9 cellular contexts compared by ENCODE assay signal in the genomic region with DNA sequence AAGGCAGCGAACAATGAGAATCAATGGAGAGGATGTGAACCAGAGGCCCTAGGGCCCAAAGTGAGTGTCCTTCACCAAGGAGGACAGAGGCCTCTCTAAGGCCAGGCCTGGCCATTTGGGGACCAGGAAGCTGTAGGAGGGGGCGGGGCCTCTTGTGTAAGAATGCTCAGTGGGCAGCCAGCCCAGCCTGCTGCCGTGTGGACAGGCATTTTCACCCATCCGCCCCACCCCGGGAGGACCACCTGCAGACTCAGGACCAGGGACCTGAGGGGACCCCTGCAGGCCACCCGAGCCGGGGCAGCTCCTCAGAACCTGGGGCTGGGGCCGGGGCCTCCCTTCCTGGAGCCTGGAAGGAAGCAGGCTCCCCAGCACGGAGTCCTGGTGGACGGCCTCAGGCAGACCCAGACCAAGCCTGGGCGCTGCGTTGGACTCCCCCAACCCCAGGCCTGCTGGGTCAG. TPM values are rescaled to one million over a fixed set of nuclear protein-coding genes. Genes with fewer than 3 reads are reported as not detected.
DNase-seq lines count a peak whose midpoint lies in the region; ATAC-seq, FAIRE-seq and TF ChIP-seq lines count a peak whose summit lies in the region.
"Had no signal": no experiment of that assay in that cellular context is flagged by ENCODE, and none has a peak within 500 bp of the region (broad histone marks: within the 10 kb centered on the region; RNA-seq: fewer than 3 reads in every experiment).

No MANE protein-coding gene starts in this region.

- H3K27me3 ChIP-seq in smooth muscle cell (ENCODE audit: low read depth): no peaks in the 10 kb centered on the region

- FAIRE-seq in H54 (lab: Jason Lieb, UNC): no peak

- no peaks in the 10 kb centered on the region for H3K9me3 Mint-ChIP-seq in activated B cell treated with CpG ODN at 0.5 μM for 24 hours

- POLR2A ChIA-PET in activated B cell treated with CpG ODN at 0.5 μM for 24 hours (lab: Charles Lee): interaction anchor here (0.6 to 1.2 kb wide), 2 partner anchors 9 to 172 kb away, joined by 3 to 5 read pairs; a partner anchor contains a TSS
- POLR2A ChIA-PET in GM10248 (lab: Yijun Ruan, JAX): interaction anchor here (0.6 kb wide), 1 partner anchor 12 kb away, joined by 4 read pairs; no protein-coding TSS in a partner anchor

- no peaks in the 10 kb centered on the region for H3K4me1 ChIP-seq in smooth muscle cell (ENCODE audit: low read depth)

- H3F3A ChIP-seq in smooth muscle cell (ENCODE audit: low read depth): no peaks in the 10 kb centered on the region

- peaks cover 30% of the 10 kb centered on the region for H3K79me2 ChIP-seq in smooth muscle cell (ENCODE audit: low read depth)

- H3K27ac ChIP-seq in smooth muscle cell (ENCODE audit: low read depth): no peak overlapping the region

- no peak for TF ChIP-seq POLR2A in H54 (IDR thresholded peaks at IDR 0.05; ENCODE audit: low read depth, low read length)

- H3K27ac Mint-ChIP-seq in activated B cell treated with CpG ODN at 0.5 μM for 24 hours: no peak overlapping the region

- H3K4me2 ChIP-seq in smooth muscle cell: peak overlapping the region; percentile 88

- CTCF ChIA-PET in activated B cell treated with CpG ODN at 0.5 μM for 24 hours (lab: Charles Lee): no interaction called here
- CTCF ChIA-PET in GM10248 (lab: Yijun Ruan, JAX): interaction anchor here (1.1 kb wide), 1 partner anchor 13 kb away, joined by 3 read pairs; no protein-coding TSS in a partner anchor

- DNase-seq in H54 (ENCODE audit: insufficient read length, low spot score) (peak; percentile 59), activated B cell treated with CpG ODN at 0.5 μM for 24 hours (no peak), left cardiac atrium (peak; percentile 88), smooth muscle cell (lab: John Stamatoyannopoulos, UW; ENCODE audit: unreplicated experiment) (no peak), GM10248 (ENCODE audit: extremely low spot score) (no peak), NCI-H345 (lab: John Stamatoyannopoulos, UW) (no peak)
- DNase-seq: NCI-H2227 treated with DMSO at 0.1 percent for 48 hours had no signal

- H3K4me3 ChIP-seq in smooth muscle cell: no peak overlapping the region

- H3K36me3 ChIP-seq in smooth muscle cell (ENCODE audit: low read depth): no peaks in the 10 kb centered on the region

- H3K4me3 Mint-ChIP-seq in activated B cell treated with CpG ODN at 0.5 μM for 24 hours: peak overlapping the region; percentile 19

- 74% methylated on average over 10 of the region's 12 CpGs for WGBS in smooth muscle cell (ENCODE audit: low lambda C conversion rate)

- peaks cover 9% of the 10 kb centered on the region for H3K27me3 Mint-ChIP-seq in activated B cell treated with CpG ODN at 0.5 μM for 24 hours

- H2AFZ ChIP-seq in smooth muscle cell (ENCODE audit: low read depth): no peak overlapping the region

- ATAC-seq in activated B cell treated with CpG ODN at 0.5 μM for 24 hours (ENCODE audit: low read depth): no peak
- peak; percentile 40 to 44 for ATAC-seq in left cardiac atrium
- no peak for ATAC-seq in HG03280 (IDR thresholded peaks at IDR 0.05; ENCODE audit: unreplicated experiment)
- ATAC-seq in GM19023 (IDR thresholded peaks at IDR 0.05; ENCODE audit: unreplicated experiment): no peak

- TF ChIP-seq CTCF in activated B cell treated with CpG ODN at 0.5 μM for 24 hours (IDR thresholded peaks at IDR 0.05) (no peak), smooth muscle cell (IDR thresholded peaks at IDR 0.05; ENCODE audit: borderline replicate concordance, insufficient read depth, poor library complexity, severe bottlenecking) (no peak), GM10248 (IDR thresholded peaks at IDR 0.05; ENCODE audit: control extremely low read depth, extremely low read depth, low read depth, missing control alignments) (no peak)

- H3K9me3 ChIP-seq in smooth muscle cell (replicated peaks; ENCODE audit: low read depth): no peaks in the 10 kb centered on the region

- H3K4me1 Mint-ChIP-seq in activated B cell treated with CpG ODN at 0.5 μM for 24 hours: peaks cover 35% of the 10 kb centered on the region

- H3K9ac ChIP-seq in smooth muscle cell (ENCODE audit: low read depth): no peak overlapping the region

- peaks cover 2% of the 10 kb centered on the region for H3K36me3 Mint-ChIP-seq in activated B cell treated with CpG ODN at 0.5 μM for 24 hours (ENCODE audit: low read depth)

- intact Hi-C loops in activated B cell treated with CpG ODN at 0.5 μM for 24 hours (cut with micrococcal nuclease) (loop anchor here (2.0 kb wide), 1 partner anchor 17 kb away; a partner anchor contains a TSS), left cardiac atrium (cut with DNase I) (no loop called here)

- peaks cover 5% of the 10 kb centered on the region for H4K20me1 ChIP-seq in smooth muscle cell (ENCODE audit: low read depth)

RNA-seq across cellular contexts. Expression of a gene that starts 1.7 kb away (rescaled TPM):
- total RNA-seq in activated B cell treated with CpG ODN at 0.5 μM for 24 hours (80.6 and 86.4 TPM in 2 replicates), left cardiac atrium (10 to 100 TPM; 19.6 to 26.1 TPM), smooth muscle cell (14.0 and 17.8 TPM in 2 replicates)
- polyA plus RNA-seq in smooth muscle cell: 56.9 and 58.5 TPM in 2 replicates

RNA-seq across cellular contexts. Expression of a gene that starts 13.5 kb away (rescaled TPM):
- 0.27 and 0.44 TPM in 2 replicates for total RNA-seq in activated B cell treated with CpG ODN at 0.5 μM for 24 hours
- total RNA-seq in left cardiac atrium: 1 to 10 TPM in 1 of 2 donors, under 1 TPM in 1; 0.89 to 1.1 TPM
- total RNA-seq in smooth muscle cell: 5.1 TPM in 2 replicates
- 2.5 and 2.9 TPM in 2 replicates for polyA plus RNA-seq in smooth muscle cell

RNA-seq across cellular contexts. Expression of a gene that starts 16.8 kb away (rescaled TPM):
- total RNA-seq in activated B cell treated with CpG ODN at 0.5 μM for 24 hours: 33.9 and 39.0 TPM in 2 replicates
- total RNA-seq in left cardiac atrium: 10 to 100 TPM; 11.7 to 15.0 TPM
- total RNA-seq in smooth muscle cell: 9.0 and 16.3 TPM in 2 replicates
- polyA plus RNA-seq in smooth muscle cell: 21.3 and 28.4 TPM in 2 replicates

Comparison
In these comparisons a context has a peak if more than half of its experiments do, and no peak if none do; other contexts are left out.
1. DNase-seq: peak in H54 (single experiment) and left cardiac atrium (single experiment); none in activated B cell treated with CpG ODN at 0.5 μM for 24 hours (single experiment), smooth muscle cell (single experiment), GM10248 (single experiment) and NCI-H345 (single experiment).
2. ATAC-seq: peak in left cardiac atrium (2 of 2); none in activated B cell treated with CpG ODN at 0.5 μM for 24 hours (single experiment), HG03280 (single experiment) and GM19023 (single experiment).